8 cellular contexts compared by ENCODE assay signal in the genomic region with DNA sequence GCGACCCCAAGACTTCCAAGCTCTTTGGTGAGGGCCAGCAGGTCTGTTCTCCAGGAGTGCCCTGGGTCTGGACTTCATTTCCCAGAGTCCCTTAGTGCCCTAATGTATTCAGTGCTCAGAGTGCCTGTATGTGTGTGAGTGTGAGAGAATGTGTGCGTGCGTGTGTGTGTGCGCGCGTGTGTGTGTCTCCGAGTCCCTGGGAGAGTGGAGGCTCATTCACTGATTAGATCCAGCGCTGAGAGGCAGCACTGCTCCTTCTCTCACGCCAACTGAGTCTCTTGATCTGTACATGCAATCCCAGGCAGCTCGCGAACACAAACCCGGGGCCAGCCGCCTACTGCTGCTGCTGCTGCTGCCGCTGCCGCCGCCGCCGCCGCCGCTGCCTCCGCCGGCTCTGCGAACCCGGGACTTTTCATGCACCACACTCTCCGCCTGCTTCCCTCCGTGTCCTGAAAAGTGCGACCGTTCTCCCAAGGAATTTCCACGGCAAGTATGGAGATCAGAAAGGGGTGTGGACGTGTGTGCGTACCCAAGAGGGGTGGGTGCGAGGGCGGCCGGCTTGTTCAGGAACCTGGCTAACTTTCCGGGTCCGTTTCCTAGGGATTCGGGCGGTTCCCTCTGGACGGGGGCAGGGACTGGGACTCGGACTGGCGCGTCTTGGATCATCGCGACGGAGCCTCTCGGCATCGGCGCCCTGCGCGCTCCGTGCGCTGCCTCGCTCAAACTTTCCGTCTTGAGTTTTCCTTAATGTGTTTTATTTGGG. TPM values are rescaled to one million over a fixed set of nuclear protein-coding genes. Genes with fewer than 3 reads are reported as not detected.
DNase-seq lines count a peak whose midpoint lies in the region; ATAC-seq, FAIRE-seq and TF ChIP-seq lines count a peak whose summit lies in the region.

A gene (plus strand): TSS at position 215 of the 763 bp plus-strand sequence.

- H3K9me3 ChIP-seq in BLaER1 (peaks cover 12% of the 10 kb centered on the region), PC-3 (ENCODE audit: low read length) (no peaks in the 10 kb centered on the region), adrenal gland (replicated peaks in 1 of 3) (no peaks in the 10 kb centered on the region), heart left ventricle (no peaks in the 10 kb centered on the region)

- H2AFZ ChIP-seq in PC-3 (ENCODE audit: low read length), result peak within 1 kb of the TSS; percentile 95

- TF ChIP-seq POLR2A in adrenal gland (IDR thresholded peaks at IDR 0.05), result no peak
- no peak for TF ChIP-seq POLR2A in heart left ventricle (IDR thresholded peaks at IDR 0.05)

- WGBS in adrenal gland, 4 donors, result 2 to 9% (median 2%) methylated on average over 15 to 54 of the region's 54 CpGs
- WGBS in heart left ventricle, 4 donors, result 0 to 1% (median 1%) methylated on average over 22 to 54 of the region's 54 CpGs

- intact Hi-C loops in PC-3 (cut with micrococcal nuclease) (loop anchor here (1.0 kb wide), 1 partner anchor 189 kb away; no protein-coding TSS in a partner anchor), adrenal gland (cut with DNase I) (no loop called here), heart left ventricle (cut with DNase I) (loop anchor here in 2 of 10 donors (2.0 kb wide), 1 partner anchor 96 kb away; no protein-coding TSS in a partner anchor)

- H3K27ac ChIP-seq in BLaER1 (no peak within 1 kb of the TSS), PC-3 (ENCODE audit: low read length) (no peak within 1 kb of the TSS), adrenal gland (no peak within 1 kb of the TSS), heart left ventricle (peak within 1 kb of the TSS in 7 of 12 donors; percentile 18 to 71 (median 46))

- no peaks in the 10 kb centered on the region for H3K9me2 ChIP-seq in PC-3 (replicated peaks; ENCODE audit: low read length)

- H3K4me1 ChIP-seq in BLaER1 (peaks cover 9% of the 10 kb centered on the region; the same call in 1 of the 2 replicates), PC-3 (ENCODE audit: insufficient read depth, low read length) (peaks cover 8% of the 10 kb centered on the region; the same call in 1 of the 2 replicates), adrenal gland (replicated peaks in 1 of 2) (peaks cover 14 to 27% of the 10 kb centered on the region in 2 donors), heart left ventricle (peaks cover 10 to 52% (median 27%) of the 10 kb centered on the region in 12 donors)

- DNase-seq in HTR-8/SVneo (ENCODE audit: insufficient read length, low spot score), result peak; percentile 26
- DNase-seq in PC-3, result peak; percentile 51
- peak in 5 of 7 donors; percentile 35 to 48 (median 37) for DNase-seq in adrenal gland
- peak; percentile 55 to 74 (median 60) for DNase-seq in heart left ventricle
- peak; percentile 85 for DNase-seq in occipital lobe (lab: John Stamatoyannopoulos, UW)
- no peak for DNase-seq in GF-D8 (lab: John Stamatoyannopoulos, UW)
- no peak for DNase-seq in GM19240 (ENCODE audit: insufficient read length, low spot score)

- ATAC-seq in PC-3 (peak; percentile 63), heart left ventricle (peak; percentile 82 to 84 (median 83))

- CTCF ChIA-PET in PC-3 (lab: Charles Lee), result no interaction called here

- no peaks in the 10 kb centered on the region for H3F3A ChIP-seq in PC-3 (ENCODE audit: low read length, unreplicated experiment)

- no peak within 1 kb of the TSS for H3K9ac ChIP-seq in BLaER1
- H3K9ac ChIP-seq in PC-3 (ENCODE audit: low read length), result peak within 1 kb of the TSS; percentile 34; the same call in 1 of the 2 replicates

- FAIRE-seq in HTR-8/SVneo (lab: Jason Lieb, UNC), result no peak

- POLR2A ChIA-PET in PC-3 (lab: Charles Lee; ENCODE audit: unreplicated experiment), result no interaction called here

- no TSS peak for BruUV-seq in PC-3 (replicated peaks; lab: Mats Ljungman, UMichigan)

- H3K4me2 ChIP-seq in BLaER1 (peak within 1 kb of the TSS; percentile 26), PC-3 (ENCODE audit: low read length) (peak within 1 kb of the TSS; percentile 99)

- H4K20me1 ChIP-seq in BLaER1 (peaks cover 62% of the 10 kb centered on the region), PC-3 (ENCODE audit: low read length) (no peaks in the 10 kb centered on the region)

- no peaks in the 10 kb centered on the region for H3K79me2 ChIP-seq in PC-3 (ENCODE audit: low read length)

- H3K27me3 ChIP-seq in BLaER1 (peaks cover 90% of the 10 kb centered on the region), PC-3 (ENCODE audit: low read length) (peaks cover 20% of the 10 kb centered on the region), adrenal gland (peaks cover 73% of the 10 kb centered on the region), heart left ventricle (peaks cover 35 to 94% (median 75%) of the 10 kb centered on the region in 9 donors)

- no peak for TF ChIP-seq CTCF in PC-3 (conservative IDR thresholded peaks at IDR 0.05; ENCODE audit: low read depth, low read length)
- TF ChIP-seq CTCF in adrenal gland (IDR thresholded peaks at IDR 0.05), result no peak
- TF ChIP-seq CTCF in heart left ventricle (IDR thresholded peaks at IDR 0.05), result peak in 4 of 12 donors; percentile 10 to 27 (median 16)

- H3K4me3 ChIP-seq in BLaER1 (peak within 1 kb of the TSS; percentile 15; the same call in 1 of the 2 replicates), PC-3 (ENCODE audit: low read length) (peak within 1 kb of the TSS; percentile 82), adrenal gland (peak within 1 kb of the TSS in 2 of 4 donors; percentile 25 to 38), heart left ventricle (peak within 1 kb of the TSS; percentile 24 to 66 (median 54))

- H3K36me3 ChIP-seq in BLaER1 (no peaks in the 10 kb centered on the region), PC-3 (ENCODE audit: low read depth, low read length) (no peaks in the 10 kb centered on the region), adrenal gland (replicated peaks in 1 of 2) (no peaks in the 10 kb centered on the region), heart left ventricle (no peaks in the 10 kb centered on the region)

RNA-seq across cellular contexts. Expression of the gene that starts here (rescaled TPM):
- 66.6 and 100 TPM in 2 replicates for total RNA-seq in PC-3 (2014; rRNA removed)
- 100 to 1,000 TPM in 4 of 8 donors, 10 to 100 TPM in 4; 55.9 to 150 (median 84.1) TPM for total RNA-seq in adrenal gland
- polyA plus RNA-seq in adrenal gland, result 10 to 100 TPM; 36.3 to 67.5 (median 50.2) TPM
- total RNA-seq in heart left ventricle, result 100 to 1,000 TPM in 2 of 9 donors, 10 to 100 TPM in 7; 55.5 to 108 (median 62.4) TPM
- polyA plus RNA-seq in heart left ventricle, result 10 to 100 TPM; 54.2 to 95.1 TPM
- 46.8 TPM for total RNA-seq in occipital lobe

Comparison
In these comparisons a context has a peak if more than half of its experiments do, and no peak if none do; other contexts are left out.
1. H3K27ac ChIP-seq: peak in heart left ventricle (7 of 12); none in BLaER1 (single experiment), PC-3 (single experiment) and adrenal gland (0 of 5).
2. DNase-seq: peak in HTR-8/SVneo (single experiment), PC-3 (single experiment), adrenal gland (5 of 7), heart left ventricle (5 of 5) and occipital lobe (single experiment); none in GF-D8 (single experiment) and GM19240 (single experiment).